Comparison of ENCODE assay signal across 33 cellular contexts in the genomic region with DNA sequence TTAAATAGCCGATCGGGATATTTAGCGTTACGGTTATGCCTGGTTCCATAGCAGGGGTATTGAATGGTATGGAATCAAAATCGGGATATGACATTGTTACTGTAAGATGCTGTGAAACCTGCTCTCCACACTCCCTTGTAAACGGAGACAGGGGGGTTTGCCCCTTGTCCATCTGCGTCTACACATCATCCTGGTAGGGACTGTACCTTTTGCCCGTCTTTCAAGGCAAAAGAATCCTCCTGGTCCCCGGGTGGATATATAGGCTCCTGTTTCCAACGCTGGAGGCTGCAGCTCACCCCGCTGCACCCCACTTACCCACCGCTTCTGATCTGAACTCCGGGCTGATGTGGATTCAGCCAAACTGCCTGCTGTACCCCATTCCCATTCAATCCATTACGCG.
"Had no signal": no experiment of that assay in that cellular context is flagged by ENCODE, and none has a peak within 500 bp of the region (broad histone marks: within the 10 kb centered on the region; RNA-seq: fewer than 3 reads in every experiment).

No MANE protein-coding gene starts in this region.

- H3K4me1 ChIP-seq: adrenal gland, body of pancreas, esophagus muscularis mucosa, gastrocnemius medialis, heart left ventricle had no signal

- H3K27ac Mint-ChIP-seq: activated B cell treated with CpG ODN at 0.5 μM for 24 hours; activated CD4-positive, alpha-beta memory T cell treated with anti-CD3 and anti-CD28 coated beads for 36 hours; activated CD8-positive, alpha-beta memory T cell treated with anti-CD3 and anti-CD28 coated beads, Interleukin-2, amount 10 ng/mL, durations not matched to agents 7 days and 5 days; activated CD8-positive, alpha-beta T cell treated with anti-CD3 and anti-CD28 coated beads, Interleukin-2, amount 10 ng/mL, durations not matched to agents 7 days and 5 days; activated naive CD4-positive, alpha-beta T cell treated with anti-CD3 and anti-CD28 coated beads for 36 hours; activated naive CD4-positive, alpha-beta T cell treated with anti-CD3 and anti-CD28 coated beads, Interleukin-2, amount 50 U/mL, for 24 hours; activated naive CD8-positive, alpha-beta T cell treated with anti-CD3 and anti-CD28 coated beads for 36 hours; activated naive CD8-positive, alpha-beta T cell treated with anti-CD3 and anti-CD28 coated beads, Interleukin-2, amount 50 U/mL, for 24 hours; activated T-helper 1 cell treated with anti-CD3 and anti-CD28 coated beads, Interleukin-12 subunit alpha, Interleukin-12 subunit beta, Interleukin-2, Interleukin-4 antibody, amounts not matched to agents 30 ng/mL and 10 ng/mL and 1 ng/mL, durations not matched to agents 14 hours and 24 hours and 36 hours; activated T-helper 2 cell treated with anti-CD3 and anti-CD28 coated beads, Interferon-gamma antibody, Interleukin-2, Interleukin-4, amounts not matched to agents 10 μg/mL and 5 μg/mL and 100 μg/mL, durations not matched to agents 14 hours and 24 hours and 36 hours; T-helper 17 cell; T-helper 2 cell treated with Interferon-gamma antibody and Interleukin-4, amounts not matched to agents 5 μg/mL and 100 μg/mL, for 36 hours had no signal

- H3K4me3 Mint-ChIP-seq: activated B cell treated with CpG ODN at 0.5 μM for 24 hours; activated CD4-positive, alpha-beta memory T cell treated with anti-CD3 and anti-CD28 coated beads for 36 hours; activated CD8-positive, alpha-beta memory T cell treated with anti-CD3 and anti-CD28 coated beads, Interleukin-2, amount 10 ng/mL, durations not matched to agents 7 days and 5 days; activated CD8-positive, alpha-beta T cell treated with anti-CD3 and anti-CD28 coated beads, Interleukin-2, amount 10 ng/mL, durations not matched to agents 7 days and 5 days; activated naive CD4-positive, alpha-beta T cell treated with anti-CD3 and anti-CD28 coated beads for 36 hours; activated naive CD4-positive, alpha-beta T cell treated with anti-CD3 and anti-CD28 coated beads, Interleukin-2, amount 50 U/mL, for 24 hours; activated naive CD8-positive, alpha-beta T cell treated with anti-CD3 and anti-CD28 coated beads for 36 hours; activated naive CD8-positive, alpha-beta T cell treated with anti-CD3 and anti-CD28 coated beads, Interleukin-2, amount 50 U/mL, for 24 hours; activated T-helper 1 cell treated with anti-CD3 and anti-CD28 coated beads, Interleukin-12 subunit alpha, Interleukin-12 subunit beta, Interleukin-2, Interleukin-4 antibody, amounts not matched to agents 30 ng/mL and 10 ng/mL and 1 ng/mL, durations not matched to agents 14 hours and 24 hours and 36 hours; T-helper 17 cell; T-helper 2 cell treated with Interferon-gamma antibody and Interleukin-4, amounts not matched to agents 5 μg/mL and 100 μg/mL, for 36 hours had no signal

- H3K9me3 Mint-ChIP-seq: activated naive CD4-positive, alpha-beta T cell treated with anti-CD3 and anti-CD28 coated beads, Interleukin-2, amount 50 U/mL, for 24 hours had no signal

- H3K4me3 ChIP-seq: adrenal gland, body of pancreas, esophagus muscularis mucosa, gastrocnemius medialis, heart left ventricle had no signal

- H3K36me3 ChIP-seq: adrenal gland, esophagus muscularis mucosa, gastrocnemius medialis, heart left ventricle, WERI-Rb-1 had no signal

- H3K36me3 Mint-ChIP-seq: activated CD4-positive, alpha-beta memory T cell treated with anti-CD3 and anti-CD28 coated beads for 36 hours; activated CD8-positive, alpha-beta memory T cell treated with anti-CD3 and anti-CD28 coated beads, Interleukin-2, amount 10 ng/mL, durations not matched to agents 7 days and 5 days; activated naive CD4-positive, alpha-beta T cell treated with anti-CD3 and anti-CD28 coated beads, Interleukin-2, amount 50 U/mL, for 24 hours; activated naive CD8-positive, alpha-beta T cell treated with anti-CD3 and anti-CD28 coated beads for 36 hours had no signal

- H3K4me1 Mint-ChIP-seq: activated B cell treated with CpG ODN at 0.5 μM for 24 hours; activated CD8-positive, alpha-beta memory T cell treated with anti-CD3 and anti-CD28 coated beads, Interleukin-2, amount 10 ng/mL, durations not matched to agents 7 days and 5 days; activated naive CD4-positive, alpha-beta T cell treated with anti-CD3 and anti-CD28 coated beads, Interleukin-2, amount 50 U/mL, for 24 hours; activated naive CD8-positive, alpha-beta T cell treated with anti-CD3 and anti-CD28 coated beads for 36 hours; activated naive CD8-positive, alpha-beta T cell treated with anti-CD3 and anti-CD28 coated beads, Interleukin-2, amount 50 U/mL, for 24 hours; T-helper 17 cell had no signal

- H3K27me3 Mint-ChIP-seq: activated B cell treated with CpG ODN at 0.5 μM for 24 hours; activated CD4-positive, alpha-beta memory T cell treated with anti-CD3 and anti-CD28 coated beads for 36 hours; activated CD8-positive, alpha-beta memory T cell treated with anti-CD3 and anti-CD28 coated beads, Interleukin-2, amount 10 ng/mL, durations not matched to agents 7 days and 5 days; activated naive CD4-positive, alpha-beta T cell treated with anti-CD3 and anti-CD28 coated beads, Interleukin-2, amount 50 U/mL, for 24 hours; activated naive CD8-positive, alpha-beta T cell treated with anti-CD3 and anti-CD28 coated beads for 36 hours; T-helper 17 cell had no signal

- DNase-seq: activated B cell treated with CpG ODN at 0.5 μM for 24 hours; activated CD4-positive, alpha-beta memory T cell treated with anti-CD3 and anti-CD28 coated beads for 36 hours; activated CD8-positive, alpha-beta memory T cell treated with anti-CD3 and anti-CD28 coated beads, Interleukin-2, amount 10 ng/mL, durations not matched to agents 7 days and 5 days; activated CD8-positive, alpha-beta memory T cell treated with anti-CD3 and anti-CD28 coated beads, Interleukin-2, amount 50 U/mL, for 4 hours; activated CD8-positive, alpha-beta T cell treated with anti-CD3 and anti-CD28 coated beads, Interleukin-2, amount 10 ng/mL, durations not matched to agents 7 days and 5 days; activated effector memory CD4-positive, alpha-beta T cell treated with anti-CD3 and anti-CD28 coated beads, Interleukin-2, amount 50 U/mL, for 16 hours; activated naive CD4-positive, alpha-beta T cell treated with anti-CD3 and anti-CD28 coated beads for 36 hours; activated naive CD8-positive, alpha-beta T cell treated with anti-CD3 and anti-CD28 coated beads for 36 hours; activated naive CD8-positive, alpha-beta T cell treated with anti-CD3 and anti-CD28 coated beads, Interleukin-2, amount 50 U/mL, for 24 hours; activated T-cell treated with anti-CD3 and anti-CD28 coated beads, Interleukin-2, amount 50 U/mL, for 1 hour; activated T-cell treated with anti-CD3 and anti-CD28 coated beads, Interleukin-2, amount 50 U/mL, for 48 hours; adrenal gland; amygdala; aorta; body of pancreas; caudate nucleus; cortex of kidney; dermis blood vessel endothelial cell; effector CD4-positive, alpha-beta T cell; foreskin keratinocyte; gastrocnemius medialis; glutamatergic neuron; heart left ventricle; T-helper 1 cell; T-helper 17 cell; T1000; WERI-Rb-1 had no signal

- ATAC-seq: activated CD4-positive, CD25-positive, alpha-beta regulatory T cell treated with anti-CD3 and anti-CD28 coated beads, Interleukin-2, amount 50 U/mL, for 24 hours; activated CD8-positive, alpha-beta memory T cell treated with anti-CD3 and anti-CD28 coated beads, Interleukin-2, amount 10 ng/mL, durations not matched to agents 7 days and 5 days; activated CD8-positive, alpha-beta T cell treated with anti-CD3 and anti-CD28 coated beads, Interleukin-2, amount 10 ng/mL, durations not matched to agents 7 days and 5 days; activated naive CD8-positive, alpha-beta T cell treated with anti-CD3 and anti-CD28 coated beads, Interleukin-2, amount 50 U/mL, for 24 hours; body of pancreas; foreskin keratinocyte; gastrocnemius medialis; heart left ventricle; T-helper 17 cell had no signal

- H3K27ac ChIP-seq: adrenal gland, body of pancreas, esophagus muscularis mucosa, foreskin keratinocyte, gastrocnemius medialis, heart left ventricle, WERI-Rb-1 had no signal

- H3K27me3 ChIP-seq: adrenal gland, body of pancreas, esophagus muscularis mucosa, foreskin keratinocyte, gastrocnemius medialis, heart left ventricle had no signal
